ENCODE assay signal across 8 cellular contexts in genomic region chr7:91636129-91636724, GRCh38.
DNase-seq lines count a peak whose midpoint lies in the region; ATAC-seq and TF ChIP-seq lines count a peak whose summit lies in the region.

No MANE protein-coding gene starts in this region.

- TF ChIP-seq CTCF in GM10266 (IDR thresholded peaks at IDR 0.05; ENCODE audit: control insufficient read depth, insufficient read depth, low read depth, missing control alignments) (peak; percentile 68), PC-3 (conservative IDR thresholded peaks at IDR 0.05; ENCODE audit: low read depth, low read length) (peak; percentile 71), gastroesophageal sphincter (IDR thresholded peaks at IDR 0.05) (peak in 3 of 4 experiments; percentile 28 to 58 (median 50)), suprapubic skin (IDR thresholded peaks at IDR 0.05) (peak; percentile 18 to 43)

- ATAC-seq in HG02852 (IDR thresholded peaks at IDR 0.05; ENCODE audit: unreplicated experiment) (peak; percentile 61), PC-3 (peak; percentile 68), gastroesophageal sphincter (no peak)
- ATAC-seq in activated naive CD8-positive, alpha-beta T cell treated with anti-CD3 and anti-CD28 coated beads, Interleukin-2, amount 50 U/mL, for 24 hours = no peak

- TF ChIP-seq EP300 in gastroesophageal sphincter (IDR thresholded peaks at IDR 0.05) (no peak), suprapubic skin (IDR thresholded peaks at IDR 0.05) (no peak)

- H3K27ac ChIP-seq in PC-3 (ENCODE audit: low read length) = no peak overlapping the region
- H3K27ac ChIP-seq in gastroesophageal sphincter = no peak overlapping the region
- H3K27ac ChIP-seq in suprapubic skin = no peak overlapping the region
- H3K27ac ChIP-seq in effector memory CD4-positive, alpha-beta T cell (ENCODE audit: insufficient read depth, low read length, poor library complexity, severe bottlenecking) = no peak overlapping the region

- no peak overlapping the region for H3K27ac Mint-ChIP-seq in activated naive CD8-positive, alpha-beta T cell treated with anti-CD3 and anti-CD28 coated beads, Interleukin-2, amount 50 U/mL, for 24 hours

- H4K20me1 ChIP-seq in PC-3 (ENCODE audit: low read length) = no peaks in the 10 kb centered on the region

- H3K9me3 Mint-ChIP-seq in activated naive CD8-positive, alpha-beta T cell treated with anti-CD3 and anti-CD28 coated beads, Interleukin-2, amount 50 U/mL, for 24 hours = no peaks in the 10 kb centered on the region

- H3K9me3 ChIP-seq in PC-3 (ENCODE audit: low read length) (no peaks in the 10 kb centered on the region), gastroesophageal sphincter (no peaks in the 10 kb centered on the region), suprapubic skin (no peaks in the 10 kb centered on the region)
- H3K9me3 ChIP-seq in effector memory CD4-positive, alpha-beta T cell (ENCODE audit: control insufficient read depth, low read length) = no peaks in the 10 kb centered on the region

- H3K36me3 Mint-ChIP-seq in activated naive CD8-positive, alpha-beta T cell treated with anti-CD3 and anti-CD28 coated beads, Interleukin-2, amount 50 U/mL, for 24 hours (ENCODE audit: low read depth) = no peaks in the 10 kb centered on the region

- POLR2A ChIA-PET in PC-3 (lab: Charles Lee; ENCODE audit: unreplicated experiment) = no interaction called here

- H3K27me3 Mint-ChIP-seq in activated naive CD8-positive, alpha-beta T cell treated with anti-CD3 and anti-CD28 coated beads, Interleukin-2, amount 50 U/mL, for 24 hours = no peaks in the 10 kb centered on the region

- H3K36me3 ChIP-seq in PC-3 (ENCODE audit: low read depth, low read length) (no peaks in the 10 kb centered on the region), gastroesophageal sphincter (no peaks in the 10 kb centered on the region), suprapubic skin (no peaks in the 10 kb centered on the region)
- H3K36me3 ChIP-seq in effector memory CD4-positive, alpha-beta T cell (ENCODE audit: control insufficient read depth, insufficient read depth, low read length) = no peaks in the 10 kb centered on the region

- H3K4me2 ChIP-seq in PC-3 (ENCODE audit: low read length) = no peak overlapping the region

- H3K27me3 ChIP-seq in PC-3 (ENCODE audit: low read length) (no peaks in the 10 kb centered on the region), gastroesophageal sphincter (no peaks in the 10 kb centered on the region), suprapubic skin (no peaks in the 10 kb centered on the region)
- H3K27me3 ChIP-seq in effector memory CD4-positive, alpha-beta T cell (replicated peaks; ENCODE audit: control insufficient read depth, insufficient read depth, low read length, poor library complexity, severe bottlenecking) = no peaks in the 10 kb centered on the region

- TF ChIP-seq POLR2A in gastroesophageal sphincter (IDR thresholded peaks at IDR 0.05) = no peak
- no peak for TF ChIP-seq POLR2A in suprapubic skin (IDR thresholded peaks at IDR 0.05)

- H3K9me2 ChIP-seq in PC-3 (replicated peaks; ENCODE audit: low read length) = no peaks in the 10 kb centered on the region

- H3K4me1 ChIP-seq in PC-3 (ENCODE audit: insufficient read depth, low read length) = peaks cover 10% of the 10 kb centered on the region
- H3K4me1 ChIP-seq in gastroesophageal sphincter = no peaks in the 10 kb centered on the region
- H3K4me1 ChIP-seq in suprapubic skin = peaks cover 4% of the 10 kb centered on the region
- no peaks in the 10 kb centered on the region for H3K4me1 ChIP-seq in effector memory CD4-positive, alpha-beta T cell (ENCODE audit: control insufficient read depth, insufficient read depth, low read length, poor library complexity, severe bottlenecking)

- H2AFZ ChIP-seq in PC-3 (ENCODE audit: low read length) = no peak overlapping the region

- no peaks in the 10 kb centered on the region for H3K4me1 Mint-ChIP-seq in activated naive CD8-positive, alpha-beta T cell treated with anti-CD3 and anti-CD28 coated beads, Interleukin-2, amount 50 U/mL, for 24 hours

- no peak overlapping the region for H3K4me3 Mint-ChIP-seq in activated naive CD8-positive, alpha-beta T cell treated with anti-CD3 and anti-CD28 coated beads, Interleukin-2, amount 50 U/mL, for 24 hours

- intact Hi-C loops in PC-3 (cut with micrococcal nuclease) (loop anchor here (2.0 kb wide), 1 partner anchor 547 kb away; no protein-coding TSS in a partner anchor), posterior cingulate gyrus (cut with DNase I) (loop anchor here (10.0 kb wide), 1 partner anchor 551 kb away; no protein-coding TSS in a partner anchor)

- DNase-seq in GM10266 (ENCODE audit: extremely low spot score) = no peak
- DNase-seq in PC-3 = peak; percentile 57
- DNase-seq in suprapubic skin (ENCODE audit: low spot score in 2 of 2) = no peak
- no peak for DNase-seq in posterior cingulate gyrus
- DNase-seq in activated naive CD8-positive, alpha-beta T cell treated with anti-CD3 and anti-CD28 coated beads, Interleukin-2, amount 50 U/mL, for 24 hours = no peak
- no peak for DNase-seq in effector memory CD4-positive, alpha-beta T cell

- H3K4me3 ChIP-seq in PC-3 (ENCODE audit: low read length) (no peak overlapping the region), gastroesophageal sphincter (no peak overlapping the region), suprapubic skin (no peak overlapping the region)
- no peak overlapping the region for H3K4me3 ChIP-seq in effector memory CD4-positive, alpha-beta T cell (ENCODE audit: insufficient read depth, low read depth, low read length, poor library complexity, severe bottlenecking)

- no peaks in the 10 kb centered on the region for H3K79me2 ChIP-seq in PC-3 (ENCODE audit: low read length)

- no peak overlapping the region for H3K9ac ChIP-seq in PC-3 (ENCODE audit: low read length)

- WGBS in gastroesophageal sphincter (ENCODE audit: low coverage in 1 of 2), 2 donors = 56 to 67% methylated on average over 5 to 6 of the region's 6 CpGs
- WGBS in suprapubic skin = 68% methylated on average over 6 of the region's 6 CpGs

- no TSS peak for BruUV-seq in PC-3 (replicated peaks; lab: Mats Ljungman, UMichigan)

- CTCF ChIA-PET in PC-3 (lab: Charles Lee) = no interaction called here

- H3F3A ChIP-seq in PC-3 (ENCODE audit: low read length, unreplicated experiment) = no peaks in the 10 kb centered on the region

Comparison
In these comparisons a context has a peak if more than half of its experiments do, and no peak if none do; other contexts are left out.
1. ATAC-seq: peak in HG02852 (single experiment) and PC-3 (single experiment); none in gastroesophageal sphincter (single experiment) and activated naive CD8-positive, alpha-beta T cell treated with anti-CD3 and anti-CD28 coated beads, Interleukin-2, amount 50 U/mL, for 24 hours (single experiment).
2. Peak in every context shown above with its lines, with median percentiles within 50 percentile points of each other: CTCF ChIP-seq.